1 cellular context compared by ENCODE assay signal in genomic region chr15:42736178-42736792, GRCh38.
TF ChIP-seq lines count a peak whose summit lies in the region.

No MANE protein-coding gene starts in this region.

TF ChIP-seq in K562, 482 proteins besides CTCF, POLR2A, EP300 and RAD21 (continued from another document):
- TF ChIP-seq, protein P1, sequence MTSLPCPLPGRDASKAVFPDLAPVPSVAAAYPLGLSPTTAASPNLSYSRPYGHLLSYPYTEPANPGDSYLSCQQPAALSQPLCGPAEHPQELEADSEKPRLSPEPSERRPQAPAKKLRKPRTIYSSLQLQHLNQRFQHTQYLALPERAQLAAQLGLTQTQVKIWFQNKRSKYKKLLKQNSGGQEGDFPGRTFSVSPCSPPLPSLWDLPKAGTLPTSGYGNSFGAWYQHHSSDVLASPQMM (CRISPR knock-in tag; IDR thresholded peaks at IDR 0.05): no peak
- TF ChIP-seq, protein P2, sequence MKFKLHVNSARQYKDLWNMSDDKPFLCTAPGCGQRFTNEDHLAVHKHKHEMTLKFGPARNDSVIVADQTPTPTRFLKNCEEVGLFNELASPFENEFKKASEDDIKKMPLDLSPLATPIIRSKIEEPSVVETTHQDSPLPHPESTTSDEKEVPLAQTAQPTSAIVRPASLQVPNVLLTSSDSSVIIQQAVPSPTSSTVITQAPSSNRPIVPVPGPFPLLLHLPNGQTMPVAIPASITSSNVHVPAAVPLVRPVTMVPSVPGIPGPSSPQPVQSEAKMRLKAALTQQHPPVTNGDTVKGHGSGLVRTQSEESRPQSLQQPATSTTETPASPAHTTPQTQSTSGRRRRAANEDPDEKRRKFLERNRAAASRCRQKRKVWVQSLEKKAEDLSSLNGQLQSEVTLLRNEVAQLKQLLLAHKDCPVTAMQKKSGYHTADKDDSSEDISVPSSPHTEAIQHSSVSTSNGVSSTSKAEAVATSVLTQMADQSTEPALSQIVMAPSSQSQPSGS (CRISPR knock-in tag; IDR thresholded peaks at IDR 0.05): no peak
- TF ChIP-seq PHF20 (IDR thresholded peaks at IDR 0.05; ENCODE audit: partially characterized antibody) (no peak), NR4A1 (CRISPR knock-in tag; IDR thresholded peaks at IDR 0.05) (no peak), NR4A1 (tag; IDR thresholded peaks at IDR 0.05) (no peak), SOX6 (IDR thresholded peaks at IDR 0.05) (no peak), FUS (optimal IDR thresholded peaks at IDR 0.05; ENCODE audit: low read depth, low read length) (peak; percentile 23), CGGBP1 (CRISPR knock-in tag; IDR thresholded peaks at IDR 0.05) (no peak)
- TF ChIP-seq, protein P3, sequence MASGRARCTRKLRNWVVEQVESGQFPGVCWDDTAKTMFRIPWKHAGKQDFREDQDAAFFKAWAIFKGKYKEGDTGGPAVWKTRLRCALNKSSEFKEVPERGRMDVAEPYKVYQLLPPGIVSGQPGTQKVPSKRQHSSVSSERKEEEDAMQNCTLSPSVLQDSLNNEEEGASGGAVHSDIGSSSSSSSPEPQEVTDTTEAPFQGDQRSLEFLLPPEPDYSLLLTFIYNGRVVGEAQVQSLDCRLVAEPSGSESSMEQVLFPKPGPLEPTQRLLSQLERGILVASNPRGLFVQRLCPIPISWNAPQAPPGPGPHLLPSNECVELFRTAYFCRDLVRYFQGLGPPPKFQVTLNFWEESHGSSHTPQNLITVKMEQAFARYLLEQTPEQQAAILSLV (tag; IDR thresholded peaks at IDR 0.05): no peak
